8 cellular contexts compared by ENCODE assay signal in genomic region chr7:117873056-117873932, GRCh38. TPM values are rescaled to one million over a fixed set of nuclear protein-coding genes. Genes with fewer than 3 reads are reported as not detected.
A peak's percentile ranks its signal among the peaks of the same experiment; 100 is the strongest.
DNase-seq lines count a peak whose midpoint lies in the region; TF ChIP-seq lines count a peak whose summit lies in the region.

Gene CTTNBP2 (minus strand): TSS chr7:117873441. CDS start chr7:117873415, 26 bp downstream.

- intact Hi-C loops in A673 (cut with micrococcal nuclease; ENCODE audit: unreplicated experiment), result loop anchor here (2.0 to 5.0 kb wide), 2 partner anchors 99 to 122 kb away; no protein-coding TSS in a partner anchor

- CTCF ChIA-PET in A673 (lab: Charles Lee), result interaction anchor here (0.6 kb wide), 1 partner anchor 237 kb away, joined by 6 read pairs; no protein-coding TSS in a partner anchor

- no peaks in the 10 kb centered on the region for H3K9me3 ChIP-seq in A673 (ENCODE audit: low read depth, low read length, poor library complexity, severe bottlenecking)
- H3K9me3 ChIP-seq in skeletal muscle satellite cell (replicated peaks; ENCODE audit: low read length), result no peaks in the 10 kb centered on the region

- H3K27ac ChIP-seq in A673 (ENCODE audit: low read depth, low read length, poor library complexity, severe bottlenecking), result peak within 1 kb of the TSS; percentile 85

- no peaks in the 10 kb centered on the region for H3K36me3 ChIP-seq in A673 (ENCODE audit: insufficient read depth, low read length, poor library complexity, severe bottlenecking)
- H3K36me3 ChIP-seq in skeletal muscle satellite cell (ENCODE audit: insufficient read depth, low read length), result no peaks in the 10 kb centered on the region

- POLR2A ChIA-PET in A673 (lab: Charles Lee; ENCODE audit: low non-redundant PET), result no interaction called here

- H3K4me2 ChIP-seq in skeletal muscle satellite cell (ENCODE audit: low read length), result peak within 1 kb of the TSS; percentile 88

- BruUV-seq in A673 (replicated peaks; lab: Mats Ljungman, UMichigan), result no TSS peak

- H3K27me3 ChIP-seq in A673 (replicated peaks; ENCODE audit: insufficient read depth, low read depth, low read length, poor library complexity), result no peaks in the 10 kb centered on the region
- peaks cover 52% of the 10 kb centered on the region for H3K27me3 ChIP-seq in skeletal muscle satellite cell (ENCODE audit: control insufficient read depth, insufficient read depth, low read length)

- DNase-seq in A673 (ENCODE audit: low spot score) (peak; percentile 65), GM10266 (ENCODE audit: extremely low spot score) (peak; percentile 43), NCI-H460 (ENCODE audit: extremely low read depth, low read depth) (peak; percentile 19), cardiac fibroblast (ENCODE audit: low read depth in 2 of 2) (peak; percentile 18 to 50), iris pigment epithelial cell (ENCODE audit: low read depth) (peak; percentile 62), GM19238 (ENCODE audit: insufficient read length, low spot score) (no peak), T-helper 1 cell (no peak)

- TF ChIP-seq CTCF in A673 (conservative IDR thresholded peaks at IDR 0.05; ENCODE audit: low read depth, low read length) (0 out of 2 replicates have a peak, but pooled peaks have one; percentile 16), GM10266 (IDR thresholded peaks at IDR 0.05; ENCODE audit: control insufficient read depth, insufficient read depth, low read depth, missing control alignments) (no peak), cardiac fibroblast (IDR thresholded peaks at IDR 0.05; ENCODE audit: low read depth, low read length) (no peak)

- H3K4me1 ChIP-seq in A673 (ENCODE audit: insufficient read depth, low read length, poor library complexity, severe bottlenecking) (peaks cover 59% of the 10 kb centered on the region), skeletal muscle satellite cell (ENCODE audit: control insufficient read depth, insufficient read depth, low read length) (peaks cover 12% of the 10 kb centered on the region)

- peak within 1 kb of the TSS; percentile 67 for H3K9ac ChIP-seq in skeletal muscle satellite cell (ENCODE audit: low read depth, low read length)

- H3K4me3 ChIP-seq in A673 (ENCODE audit: low read depth, low read length, poor library complexity, severe bottlenecking) (peak within 1 kb of the TSS; percentile 85), cardiac fibroblast (replicated peaks in 1 of 2; ENCODE audit: low read depth in 2 of 2, low read length in 2 of 2) (peak within 1 kb of the TSS; percentile 43 to 53), skeletal muscle satellite cell (ENCODE audit: low read length) (peak within 1 kb of the TSS; percentile 79)

RNA-seq across cellular contexts. Expression of gene CTTNBP2, which starts in this region (rescaled TPM):
- total RNA-seq in A673 (2021), result 21.8 and 26.3 TPM in 2 replicates
- total RNA-seq in NCI-H460 (2014; rRNA removed; shearing (Covaris generic)), result 0.23 and 0.94 TPM in 2 replicates
- polyA plus RNA-seq in NCI-H460 (2014; cell fraction: nucleus; rRNA removed), result not detected in 2 replicates
- 0.51 and 1.3 TPM in 2 replicates for total RNA-seq in skeletal muscle satellite cell (2012; rRNA removed)

Comparison
In these comparisons a context has a peak if more than half of its experiments do, and no peak if none do; other contexts are left out.
1. RNA of gene CTTNBP2 (total RNA-seq): 21.8 to 26.3 TPM in A673; 0.23 to 0.94 TPM in NCI-H460; every median in the first group is over 10 times any median in the second.
2. Peak in DNase-seq in NCI-H460; RNA of the gene not detected or under 1 TPM.
3. DNase-seq: peak in A673 (single experiment), GM10266 (single experiment), cardiac fibroblast (2 of 2) and iris pigment epithelial cell (single experiment); none in GM19238 (single experiment) and T-helper 1 cell (0 of 5).
4. Peak in every context shown above with its lines, with median percentiles within 50 percentile points of each other: H3K4me3 ChIP-seq.